1 cellular context compared by ENCODE assay signal in genomic region chr6:17677602-17678001, GRCh38.
TF ChIP-seq lines count a peak whose summit lies in the region.

No MANE protein-coding gene starts in this region.

TF ChIP-seq in GM23338, 12 proteins besides CTCF, POLR2A, EP300 and RAD21 (continued from another document):
- no peak for TF ChIP-seq ZNF462 (CRISPR knock-in tag; IDR thresholded peaks at IDR 0.05)
